Comparison of ENCODE assay signal across 29 cellular contexts in the genomic region with DNA sequence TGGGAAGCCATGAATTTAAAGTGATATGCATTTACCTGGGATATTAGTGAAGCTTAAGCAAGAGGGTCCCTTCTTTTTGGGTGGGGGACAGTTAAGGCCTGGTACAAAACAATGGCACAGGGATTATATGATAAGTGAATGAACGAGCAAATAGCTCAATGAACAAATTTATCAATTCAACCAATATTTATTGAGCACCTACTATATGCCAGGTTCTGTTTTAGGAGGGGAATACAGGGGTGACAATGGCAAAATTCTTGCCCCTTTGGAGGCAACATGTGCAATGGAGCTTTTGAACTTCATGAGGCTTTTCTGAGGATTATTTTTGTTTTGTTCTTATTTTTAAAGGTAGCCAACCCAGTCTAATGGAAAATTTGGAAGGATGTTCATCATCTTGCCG.
"Had no signal": no experiment of that assay in that cellular context is flagged by ENCODE, and none has a peak within 500 bp of the region (broad histone marks: within the 10 kb centered on the region; RNA-seq: fewer than 3 reads in every experiment).

No MANE protein-coding gene starts in this region.

- H3K4me3 ChIP-seq: colonic mucosa, coronary artery, dorsolateral prefrontal cortex, esophagus muscularis mucosa, esophagus squamous epithelium, gastrocnemius medialis, gastroesophageal sphincter, heart left ventricle, heart right ventricle had no signal

- FAIRE-seq: colon, endometrium, endothelial cell of umbilical vein, frontal cortex had no signal

- H3K9me3 Mint-ChIP-seq: dendritic cell treated with granulocyte-macrophage colony-stimulating factor and Interleukin-4, amounts not matched to agents 40 ng/mL and 50 ng/mL, for 4 days; effector memory CD8-positive, alpha-beta T cell; endodermal cell had no signal

- DNase-seq: colonic mucosa; cortex of kidney; dermis blood vessel endothelial cell; dorsolateral prefrontal cortex; effector CD4-positive, alpha-beta T cell; effector CD8-positive, alpha-beta T cell; effector memory CD4-positive, alpha-beta T cell; effector memory CD8-positive, alpha-beta T cell; erythroblast; esophagus squamous epithelium; foreskin fibroblast; foreskin keratinocyte; foreskin melanocyte; gastrocnemius medialis; glutamatergic neuron; head of caudate nucleus; heart left ventricle; heart right ventricle had no signal

- H3K36me3 ChIP-seq: colonic mucosa, esophagus muscularis mucosa, esophagus squamous epithelium, gastrocnemius medialis, gastroesophageal sphincter, heart left ventricle, heart right ventricle had no signal

- H3K9me3 ChIP-seq: colonic mucosa, esophagus muscularis mucosa, esophagus squamous epithelium, gastrocnemius medialis, gastroesophageal sphincter, heart left ventricle, heart right ventricle had no signal

- H3K27ac ChIP-seq: colonic mucosa, coronary artery, dorsolateral prefrontal cortex, epithelial cell of prostate, esophagus muscularis mucosa, esophagus squamous epithelium, foreskin keratinocyte, gastrocnemius medialis, gastroesophageal sphincter, heart left ventricle, heart right ventricle had no signal

- H3K4me3 Mint-ChIP-seq: dendritic cell treated with granulocyte-macrophage colony-stimulating factor and Interleukin-4, amounts not matched to agents 40 ng/mL and 50 ng/mL, for 4 days; effector memory CD8-positive, alpha-beta T cell; endodermal cell had no signal

- H3K27ac Mint-ChIP-seq: dendritic cell treated with granulocyte-macrophage colony-stimulating factor and Interleukin-4, amounts not matched to agents 40 ng/mL and 50 ng/mL, for 4 days; effector memory CD8-positive, alpha-beta T cell; endodermal cell had no signal

- H3K4me1 ChIP-seq: colonic mucosa, foreskin keratinocyte had no signal

- ATAC-seq: effector memory CD8-positive, alpha-beta T cell; esophagus mucosa; foreskin keratinocyte; gastrocnemius medialis; gastroesophageal sphincter; heart left ventricle; heart right ventricle had no signal
